Comparison of ENCODE assay signal across 22 cellular contexts in genomic region chr4:52102587-52102986, GRCh38. TPM values are rescaled to one million over a fixed set of nuclear protein-coding genes. Genes with fewer than 3 reads are reported as not detected.
DNase-seq lines count a peak whose midpoint lies in the region; ATAC-seq and TF ChIP-seq lines count a peak whose summit lies in the region.
"Had no signal": no experiment of that assay in that cellular context is flagged by ENCODE, and none has a peak within 500 bp of the region (broad histone marks: within the 10 kb centered on the region; RNA-seq: fewer than 3 reads in every experiment).

No MANE protein-coding gene starts in this region.

- H3K4me3 ChIP-seq in kidney epithelial cell (ENCODE audit: low read depth, low read length) = no peak overlapping the region
- H3K4me3 ChIP-seq: HAP-1, hepatocyte, ovary, right lobe of liver, tibial artery had no signal

- H3K36me3 ChIP-seq in kidney epithelial cell (ENCODE audit: control insufficient read depth, insufficient read depth, low read length) = no peaks in the 10 kb centered on the region
- H3K36me3 ChIP-seq: HAP-1, ovary, right lobe of liver, tibial artery had no signal

- DNase-seq in EH (ENCODE audit: low read depth) (peak; percentile 11), M059J (ENCODE audit: low read depth) (peak; percentile 21), dermis blood vessel endothelial cell (peak; percentile 18), kidney epithelial cell (ENCODE audit: low read depth) (peak; percentile 48), NCI-H1417 treated with DMSO at 0.1 percent for 48 hours (lab: John Stamatoyannopoulos, UW) (no peak)
- no peak for DNase-seq in activated CD8-positive, alpha-beta memory T cell treated with anti-CD3 and anti-CD28 coated beads, Interleukin-2, amount 50 U/mL, for 48 hours
- DNase-seq: activated CD4-positive, CD25-positive, alpha-beta regulatory T cell; CD8-positive, alpha-beta T cell; DMS79; islet precursor cell; naive B cell; NCI-H1105; NCI-H2081 treated with DMSO at 0.1 percent for 48 hours; ovary; right lobe of liver; stimulated activated naive CD4-positive, alpha-beta T cell treated with Interleukin-2 at 50 U/mL for 16 hours; tibial artery had no signal

- H3K27me3 ChIP-seq in kidney epithelial cell (ENCODE audit: control insufficient read depth, insufficient read depth, low read length) = no peaks in the 10 kb centered on the region
- H3K27me3 ChIP-seq: hepatocyte, ovary, right lobe of liver, tibial artery had no signal

- no peak for ATAC-seq in GM21447 (IDR thresholded peaks at IDR 0.05; ENCODE audit: unreplicated experiment)
- ATAC-seq in HG03571 (IDR thresholded peaks at IDR 0.05; ENCODE audit: unreplicated experiment) = no peak
- ATAC-seq: CD8-positive, alpha-beta T cell had no signal

- TF ChIP-seq CTCF in kidney epithelial cell (IDR thresholded peaks at IDR 0.05; ENCODE audit: insufficient read depth, low read length, poor library complexity, severe bottlenecking) = no peak

RNA-seq across cellular contexts. Expression of gene SPATA18, which starts 51.5 kb away (rescaled TPM):
- total RNA-seq in M059J (2014; rRNA removed; shearing (Covaris generic)) = not detected in 2 replicates
- 4.3 and 4.6 TPM in 2 replicates for total RNA-seq in dermis blood vessel endothelial cell
- total RNA-seq in kidney epithelial cell = 10.5 and 11.0 TPM in 2 replicates
- total RNA-seq: CD8-positive, alpha-beta T cell; SK-MEL-5 had no signal

Comparison
In these comparisons a context has a peak if more than half of its experiments do, and no peak if none do; other contexts are left out.
1. DNase-seq: peak in EH (single experiment), M059J (single experiment), dermis blood vessel endothelial cell (single experiment) and kidney epithelial cell (single experiment); none in activated CD8-positive, alpha-beta memory T cell treated with anti-CD3 and anti-CD28 coated beads, Interleukin-2, amount 50 U/mL, for 48 hours (single experiment) and NCI-H1417 treated with DMSO at 0.1 percent for 48 hours (single experiment).